27 cellular contexts compared by ENCODE assay signal in genomic region chr6:50091641-50092040, GRCh38. TPM values are rescaled to one million over a fixed set of nuclear protein-coding genes. Genes with fewer than 3 reads are reported as not detected.
DNase-seq lines count a peak whose midpoint lies in the region; ATAC-seq and TF ChIP-seq lines count a peak whose summit lies in the region.
"Had no signal": no experiment of that assay in that cellular context is flagged by ENCODE, and none has a peak within 500 bp of the region (broad histone marks: within the 10 kb centered on the region; RNA-seq: fewer than 3 reads in every experiment).

No MANE protein-coding gene starts in this region.

- no peaks in the 10 kb centered on the region for H3K9me3 ChIP-seq in IMR-90 (ENCODE audit: control insufficient read depth, insufficient read depth, low read length)
- no peaks in the 10 kb centered on the region for H3K9me3 ChIP-seq in upper lobe of right lung
- H3K9me3 ChIP-seq: esophagus squamous epithelium, SJSA1, thyroid gland had no signal

- H2BK20ac ChIP-seq in IMR-90 (ENCODE audit: low read depth, low read length): no peak overlapping the region

- H3K27me3 Mint-ChIP-seq in stimulated activated naive B cell treated with anti-CD40 and anti-IgM and Interleukin-4, amounts not matched to agents 10 μg/mL and 1 μg/mL and 100 μg/mL, for 72 hours: no peaks in the 10 kb centered on the region
- H3K27me3 Mint-ChIP-seq: natural killer cell treated with Interleukin-12 subunit alpha and Interleukin-12 subunit beta and Interleukin-15 and Interleukin-18, amount 100 ng/mL, for 72 hours; stimulated activated naive CD8-positive, alpha-beta T cell treated with anti-CD3 and anti-CD28 coated beads, Interleukin-15, amount 100 ng/mL, for 72 hours had no signal

- H3K4me3 Mint-ChIP-seq in stimulated activated naive B cell treated with anti-CD40 and anti-IgM and Interleukin-4, amounts not matched to agents 10 μg/mL and 1 μg/mL and 100 μg/mL, for 72 hours: no peak overlapping the region
- H3K4me3 Mint-ChIP-seq: natural killer cell treated with Interleukin-12 subunit alpha and Interleukin-12 subunit beta and Interleukin-15 and Interleukin-18, amount 100 ng/mL, for 72 hours; stimulated activated naive CD8-positive, alpha-beta T cell treated with anti-CD3 and anti-CD28 coated beads, Interleukin-15, amount 100 ng/mL, for 72 hours had no signal

- H2AK5ac ChIP-seq in IMR-90 (ENCODE audit: low read depth, low read length): no peak overlapping the region

- intact Hi-C loops in IMR-90 (cut with micrococcal nuclease): no loop called here
- intact Hi-C loops in upper lobe of right lung (cut with DNase I): no loop called here

- no peak overlapping the region for H2BK5ac ChIP-seq in IMR-90 (ENCODE audit: low read depth, low read length, poor library complexity, severe bottlenecking)

- no peak overlapping the region for H4K5ac ChIP-seq in IMR-90 (ENCODE audit: low read depth, low read length)

- no peak overlapping the region for H3K4me2 ChIP-seq in IMR-90 (ENCODE audit: low read depth, low read length)

- H3K27ac ChIP-seq in IMR-90 (ENCODE audit: insufficient read depth, low read length) (no peak overlapping the region), epithelial cell of prostate (no peak overlapping the region), upper lobe of right lung (no peak overlapping the region)
- H3K27ac ChIP-seq: C4-2B, coronary artery, esophagus squamous epithelium, SJSA1, skin epidermis, thyroid gland had no signal

- WGBS in IMR-90 (ENCODE audit: extremely low coverage in 2 of 2, insufficient read length in 1 of 2), 2 experiments: no CpG with 5 or more reads among the region's 1 CpG

- no TSS peak for BruUV-seq in IMR-90 (replicated peaks; lab: Mats Ljungman, UMichigan)

- DNase-seq in DMS53 treated with DMSO at 0.1 percent for 48 hours (lab: John Stamatoyannopoulos, UW; ENCODE audit: unreplicated experiment) (peak; percentile 25), IMR-90 (peak; percentile 48), epithelial cell of prostate (ENCODE audit: low read depth, low spot score) (peak; percentile 8), myocyte (ENCODE audit: low read depth) (peak; percentile 4), upper lobe of right lung (no peak)
- DNase-seq in stimulated activated naive B cell treated with anti-CD40 and anti-IgM and Interleukin-4, amounts not matched to agents 10 μg/mL and 1 μg/mL and 100 μg/mL, for 72 hours: no peak
- DNase-seq: activated CD4-positive, alpha-beta T cell treated with anti-CD3 and anti-CD28 coated beads, Interleukin-2, amount 50 U/mL, for 48 hours; activated CD8-positive, alpha-beta memory T cell treated with anti-CD3 and anti-CD28 coated beads, Interleukin-2, amount 50 U/mL, for 4 hours; aorta; esophagus squamous epithelium; H7; NCI-H1417; NCI-H2029 treated with DMSO at 0.1 percent for 48 hours; NCI-H748 treated with DMSO at 0.1 percent for 48 hours; stimulated activated naive CD8-positive, alpha-beta T cell treated with anti-CD3 and anti-CD28 coated beads, Interleukin-15, amount 100 ng/mL, for 72 hours; T-helper 1 cell; thyroid gland had no signal

- no peak overlapping the region for H3K4ac ChIP-seq in IMR-90 (ENCODE audit: low read depth, low read length)

- H2AFZ ChIP-seq in IMR-90 (replicated peaks; ENCODE audit: low read length, poor library complexity): no peak overlapping the region

- H4K8ac ChIP-seq in IMR-90 (ENCODE audit: low read depth in 2 of 2, low read length in 2 of 2): no peak overlapping the region

- no peak overlapping the region for H2BK15ac ChIP-seq in IMR-90 (ENCODE audit: low read depth, low read length)

- no peak for TF ChIP-seq RAD21 in IMR-90 (IDR thresholded peaks at IDR 0.05; ENCODE audit: low read length)

- H3K56ac ChIP-seq in IMR-90 (ENCODE audit: extremely low read depth, insufficient read depth, low read length): no peak overlapping the region

- H3K27ac Mint-ChIP-seq in stimulated activated naive B cell treated with anti-CD40 and anti-IgM and Interleukin-4, amounts not matched to agents 10 μg/mL and 1 μg/mL and 100 μg/mL, for 72 hours: no peak overlapping the region
- H3K27ac Mint-ChIP-seq: activated naive CD4-positive, alpha-beta T cell treated with anti-CD3 and anti-CD28 coated beads, Interleukin-2, amount 50 U/mL, for 72 hours; natural killer cell treated with Interleukin-12 subunit alpha and Interleukin-12 subunit beta and Interleukin-15 and Interleukin-18, amount 100 ng/mL, for 72 hours; stimulated activated naive CD8-positive, alpha-beta T cell treated with anti-CD3 and anti-CD28 coated beads, Interleukin-15, amount 100 ng/mL, for 72 hours had no signal

- H4K91ac ChIP-seq in IMR-90 (ENCODE audit: insufficient read depth, low read depth, low read length): no peak overlapping the region

- ATAC-seq in IMR-90 (ENCODE audit: low read depth) (no peak), GM18858 (IDR thresholded peaks at IDR 0.05; ENCODE audit: unreplicated experiment) (no peak), upper lobe of right lung (no peak)
- no peak for ATAC-seq in stimulated activated naive B cell treated with anti-CD40 and anti-IgM and Interleukin-4, amounts not matched to agents 10 μg/mL and 1 μg/mL and 100 μg/mL, for 72 hours (replicated peaks)
- ATAC-seq: activated naive CD4-positive, alpha-beta T cell treated with anti-CD3 and anti-CD28 coated beads, Interleukin-2, amount 50 U/mL, for 72 hours; natural killer cell treated with Interleukin-12 subunit alpha and Interleukin-12 subunit beta and Interleukin-15 and Interleukin-18, amount 100 ng/mL, for 72 hours; stimulated activated naive CD8-positive, alpha-beta T cell treated with anti-CD3 and anti-CD28 coated beads, Interleukin-15, amount 100 ng/mL, for 72 hours had no signal

- H3K79me1 ChIP-seq in IMR-90 (ENCODE audit: low read depth in 1 of 2, low read length in 2 of 2): no peaks in the 10 kb centered on the region

- no peaks in the 10 kb centered on the region for H4K20me1 ChIP-seq in IMR-90 (ENCODE audit: insufficient read depth, low read length)

- H2BK120ac ChIP-seq in IMR-90 (ENCODE audit: low read depth, low read length): no peak overlapping the region

- TF ChIP-seq CTCF in IMR-90 (conservative IDR thresholded peaks at IDR 0.05; ENCODE audit: low read depth, low read length) (no peak), upper lobe of right lung (IDR thresholded peaks at IDR 0.05) (no peak)

- no peaks in the 10 kb centered on the region for H3K9me1 ChIP-seq in IMR-90 (ENCODE audit: insufficient read depth, low read length)

- POLR2A ChIA-PET in IMR-90 (lab: Charles Lee; ENCODE audit: unreplicated experiment): no interaction called here

- dilution Hi-C loops in IMR-90 (cut with HindIII; ENCODE audit: low sequenced_read_pairs, unreplicated experiment): no loop called here

- H3K36me3 Mint-ChIP-seq in stimulated activated naive B cell treated with anti-CD40 and anti-IgM and Interleukin-4, amounts not matched to agents 10 μg/mL and 1 μg/mL and 100 μg/mL, for 72 hours: no peaks in the 10 kb centered on the region
- H3K36me3 Mint-ChIP-seq: activated naive CD4-positive, alpha-beta T cell treated with anti-CD3 and anti-CD28 coated beads, Interleukin-2, amount 50 U/mL, for 72 hours; natural killer cell treated with Interleukin-12 subunit alpha and Interleukin-12 subunit beta and Interleukin-15 and Interleukin-18, amount 100 ng/mL, for 72 hours had no signal

- no peak overlapping the region for H3K9ac ChIP-seq in IMR-90 (ENCODE audit: low read depth, low read length)

- H3K4me1 ChIP-seq in IMR-90 (ENCODE audit: control insufficient read depth, insufficient read depth, low read length) (peaks cover 4% of the 10 kb centered on the region; the same call in 1 of the 2 replicates), upper lobe of right lung (no peaks in the 10 kb centered on the region)
- H3K4me1 ChIP-seq: esophagus squamous epithelium, SJSA1, thyroid gland had no signal

- no peak overlapping the region for H3K18ac ChIP-seq in IMR-90 (ENCODE audit: low read depth, low read length)

- H3K27me3 ChIP-seq in IMR-90 (ENCODE audit: control insufficient read depth, insufficient read depth, low read length): no peaks in the 10 kb centered on the region
- no peaks in the 10 kb centered on the region for H3K27me3 ChIP-seq in upper lobe of right lung
- H3K27me3 ChIP-seq: esophagus squamous epithelium, thyroid gland had no signal

- TF ChIP-seq POLR2A in IMR-90 (IDR thresholded peaks at IDR 0.05; ENCODE audit: low read depth, low read length): no peak

- H3K4me3 ChIP-seq in IMR-90 (ENCODE audit: insufficient read depth, low read depth, low read length) (no peak overlapping the region), upper lobe of right lung (no peak overlapping the region)
- H3K4me3 ChIP-seq: coronary artery, esophagus squamous epithelium, SJSA1, skin epidermis, thyroid gland had no signal

- H2AK9ac ChIP-seq in IMR-90 (replicated peaks; ENCODE audit: low read depth, low read length, poor library complexity): no peak overlapping the region

- H3K4me1 Mint-ChIP-seq in stimulated activated naive B cell treated with anti-CD40 and anti-IgM and Interleukin-4, amounts not matched to agents 10 μg/mL and 1 μg/mL and 100 μg/mL, for 72 hours: no peaks in the 10 kb centered on the region
- H3K4me1 Mint-ChIP-seq: stimulated activated naive CD8-positive, alpha-beta T cell treated with anti-CD3 and anti-CD28 coated beads, Interleukin-15, amount 100 ng/mL, for 72 hours had no signal

- peaks cover 0 to 1% of the 10 kb centered on the region in 2 donors for H3K9me3 Mint-ChIP-seq in stimulated activated naive B cell treated with anti-CD40 and anti-IgM and Interleukin-4, amounts not matched to agents 10 μg/mL and 1 μg/mL and 100 μg/mL, for 72 hours

- in situ Hi-C loops in IMR-90 (cut with MboI; ENCODE audit: low sequenced_read_pairs): no loop called here

- no peak overlapping the region for H3K23ac ChIP-seq in IMR-90 (ENCODE audit: low read depth, low read length)

- no peak overlapping the region for H3K14ac ChIP-seq in IMR-90 (replicated peaks; ENCODE audit: low read depth, low read length)

- CTCF ChIA-PET in IMR-90 (lab: Yijun Ruan, JAX): no interaction called here

- H3K36me3 ChIP-seq in IMR-90 (ENCODE audit: control insufficient read depth, insufficient read depth, low read length): no peaks in the 10 kb centered on the region
- H3K36me3 ChIP-seq in upper lobe of right lung: no peaks in the 10 kb centered on the region
- H3K36me3 ChIP-seq: esophagus squamous epithelium, SJSA1, thyroid gland had no signal

TF ChIP-seq in IMR-90, 13 proteins besides CTCF, POLR2A, EP300 and RAD21:
- TF ChIP-seq MAZ (IDR thresholded peaks at IDR 0.05; ENCODE audit: borderline replicate concordance, low read depth, low read length) (no peak), CEBPB (IDR thresholded peaks at IDR 0.05; ENCODE audit: low read depth, low read length) (peak; percentile 82), SMC3 (IDR thresholded peaks at IDR 0.05; ENCODE audit: low read depth, low read length) (no peak)

RNA-seq across cellular contexts. Expression of gene DEFB112, which starts 41.9 kb away (rescaled TPM):
- not detected in 2 replicates for total RNA-seq in IMR-90 (2012; rRNA removed)
- not detected in 2 replicates for polyA plus RNA-seq in IMR-90 (2012; rRNA removed)
- polyA plus RNA-seq in IMR-90 (2012; cell fraction: cytosol; rRNA removed): not detected in 2 replicates
- not detected in 2 replicates for polyA plus RNA-seq in IMR-90 (2012; cell fraction: nucleus; rRNA removed; ENCODE audit: low replicate concordance)
- total RNA-seq in myocyte: not detected in 2 replicates
- polyA plus RNA-seq in myocyte (2012): not detected
- total RNA-seq in upper lobe of right lung: not detected
- total RNA-seq: activated naive CD4-positive, alpha-beta T cell treated with anti-CD3 and anti-CD28 coated beads, Interleukin-2, amount 50 U/mL, for 72 hours; aorta; cardiac septum; esophagus squamous epithelium; H7; lower leg skin; natural killer cell treated with Interleukin-12 subunit alpha and Interleukin-12 subunit beta and Interleukin-15 and Interleukin-18, amount 100 ng/mL, for 72 hours; omental fat pad; SJSA1; thyroid gland had no signal
- polyA plus RNA-seq: aorta had no signal

Comparison
In these comparisons a context has a peak if more than half of its experiments do, and no peak if none do; other contexts are left out.
1. DNase-seq: peak in DMS53 treated with DMSO at 0.1 percent for 48 hours (single experiment), IMR-90 (single experiment), epithelial cell of prostate (single experiment) and myocyte (single experiment); none in upper lobe of right lung (single experiment) and stimulated activated naive B cell treated with anti-CD40 and anti-IgM and Interleukin-4, amounts not matched to agents 10 μg/mL and 1 μg/mL and 100 μg/mL, for 72 hours (single experiment).